Comparison of ENCODE assay signal across 8 cellular contexts in genomic region chr1:116737020-116737854, GRCh38. TPM values are rescaled to one million over a fixed set of nuclear protein-coding genes. Genes with fewer than 3 reads are reported as not detected.
A peak's percentile ranks its signal among the peaks of the same experiment; 100 is the strongest.
DNase-seq lines count a peak whose midpoint lies in the region; ATAC-seq, FAIRE-seq and TF ChIP-seq lines count a peak whose summit lies in the region.

No MANE protein-coding gene starts in this region.

- TF ChIP-seq POLR2A in GM15510 (IDR thresholded peaks at IDR 0.05; ENCODE audit: borderline replicate concordance, extremely low read depth, insufficient read length) (peak; percentile 15), H1 (IDR thresholded peaks at IDR 0.05; ENCODE audit: control extremely low read depth in 1 of 2, low read depth in 2 of 2, low read length in 2 of 2) (no peak)

- peaks cover 6 to 10% of the 10 kb centered on the region in 2 experiments; a peak in 2 of 4 replicates for H3K9me3 ChIP-seq in H1 (ENCODE audit: insufficient read depth in 2 of 2, low read depth in 1 of 2, low read length in 1 of 2)

- H3K36me3 Mint-ChIP-seq in activated CD8-positive, alpha-beta T cell treated with anti-CD3 and anti-CD28 coated beads, Interleukin-2, amount 10 ng/mL, durations not matched to agents 7 days and 5 days (ENCODE audit: low read depth), result peaks cover 17% of the 10 kb centered on the region
- no peaks in the 10 kb centered on the region for H3K36me3 Mint-ChIP-seq in stimulated activated memory B cell treated with anti-CD40 and anti-IgM and Interleukin-4, amounts not matched to agents 10 μg/mL and 1 μg/mL and 100 μg/mL, for 72 hours

- peak; percentile 97 for TF ChIP-seq RAD21 in H1 (IDR thresholded peaks at IDR 0.05 in 1 of 2, conservative IDR thresholded peaks at IDR 0.05 in 1 of 2; ENCODE audit: low read depth in 2 of 2, low read length in 2 of 2)

- CTCF ChIA-PET in activated CD8-positive, alpha-beta T cell treated with anti-CD3 and anti-CD28 coated beads, Interleukin-2, amount 10 ng/mL, durations not matched to agents 7 days and 5 days (lab: Charles Lee), result interaction anchor here (0.6 to 4.4 kb wide), 49 partner anchors 10 to 322 kb away, joined by 3 to 176 read pairs (median 4); partner anchors contain the start of genes CD2 and TTF2
- CTCF ChIA-PET in H1 (lab: Charles Lee; ENCODE audit: partially characterized antibody), result interaction anchor here (0.6 to 4.8 kb wide), 46 partner anchors 11 to 858 kb away, joined by 3 to 79 read pairs (median 4); partner anchors contain the start of gene TTF2

- peaks cover 61% of the 10 kb centered on the region for H3K4me1 Mint-ChIP-seq in activated CD8-positive, alpha-beta T cell treated with anti-CD3 and anti-CD28 coated beads, Interleukin-2, amount 10 ng/mL, durations not matched to agents 7 days and 5 days (ENCODE audit: low read depth)
- H3K4me1 Mint-ChIP-seq in stimulated activated memory B cell treated with anti-CD40 and anti-IgM and Interleukin-4, amounts not matched to agents 10 μg/mL and 1 μg/mL and 100 μg/mL, for 72 hours, result peaks cover 48% of the 10 kb centered on the region

- H3K4me1 ChIP-seq in H1 (replicated peaks in 1 of 4; ENCODE audit: control insufficient read depth in 3 of 4, insufficient read depth in 4 of 4, low read length in 3 of 4), result no peaks in the 10 kb centered on the region

- no peaks in the 10 kb centered on the region for H3K23me2 ChIP-seq in H1 (ENCODE audit: low read depth, low read length)

- H3K9ac ChIP-seq in H1 (replicated peaks in 1 of 4; ENCODE audit: extremely low read depth in 1 of 4, low read depth in 3 of 4, low read length in 3 of 4), result no peak overlapping the region

- H3K4ac ChIP-seq in H1 (replicated peaks; ENCODE audit: insufficient read length, low read depth, low read length), result no peak overlapping the region

- no peak overlapping the region for H4K91ac ChIP-seq in H1 (replicated peaks; ENCODE audit: insufficient read length, low read length)

- no peaks in the 10 kb centered on the region for H3K27me3 Mint-ChIP-seq in activated CD8-positive, alpha-beta T cell treated with anti-CD3 and anti-CD28 coated beads, Interleukin-2, amount 10 ng/mL, durations not matched to agents 7 days and 5 days (ENCODE audit: low read depth)
- H3K27me3 Mint-ChIP-seq in stimulated activated memory B cell treated with anti-CD40 and anti-IgM and Interleukin-4, amounts not matched to agents 10 μg/mL and 1 μg/mL and 100 μg/mL, for 72 hours, result no peaks in the 10 kb centered on the region

- H3K4me2 ChIP-seq in H1 (ENCODE audit: insufficient read depth in 1 of 2, low read depth in 2 of 2, low read length in 2 of 2), result no peak overlapping the region

- no peaks in the 10 kb centered on the region for H3K36me3 ChIP-seq in H1 (ENCODE audit: control insufficient read depth in 2 of 4, insufficient read depth in 4 of 4, low read length in 3 of 4)

- no peak overlapping the region for H2AK5ac ChIP-seq in H1 (ENCODE audit: low read depth, low read length)

- no peaks in the 10 kb centered on the region for H4K20me1 ChIP-seq in H1 (replicated peaks in 1 of 2; ENCODE audit: control insufficient read depth in 1 of 2, insufficient read depth in 2 of 2, low read length in 2 of 2)

- peak overlapping the region; percentile 97 for H3K27ac Mint-ChIP-seq in activated CD8-positive, alpha-beta T cell treated with anti-CD3 and anti-CD28 coated beads, Interleukin-2, amount 10 ng/mL, durations not matched to agents 7 days and 5 days
- H3K27ac Mint-ChIP-seq in stimulated activated memory B cell treated with anti-CD40 and anti-IgM and Interleukin-4, amounts not matched to agents 10 μg/mL and 1 μg/mL and 100 μg/mL, for 72 hours, result peak overlapping the region; percentile 79

- H3K79me2 ChIP-seq in H1 (ENCODE audit: control insufficient read depth in 1 of 2, insufficient read depth in 2 of 2, low read length in 2 of 2), result no peaks in the 10 kb centered on the region

- H3K79me1 ChIP-seq in H1 (ENCODE audit: low read depth, low read length), result no peaks in the 10 kb centered on the region

- peak; percentile 20 for DNase-seq in NCI-H748 treated with DMSO at 0.1 percent for 48 hours (lab: John Stamatoyannopoulos, UW)
- peak; percentile 87 for DNase-seq in activated CD8-positive, alpha-beta T cell treated with anti-CD3 and anti-CD28 coated beads, Interleukin-2, amount 10 ng/mL, durations not matched to agents 7 days and 5 days
- peak; percentile 31 to 68 for DNase-seq in H1 (ENCODE audit: low read depth in 1 of 2, low spot score in 2 of 2)
- DNase-seq in myocyte (ENCODE audit: low read depth), result peak; percentile 66

- H3K4me3 ChIP-seq in H1 (ENCODE audit: extremely low read depth in 1 of 4, insufficient read depth in 2 of 4, low read depth in 3 of 4, low read length in 4 of 4), result no peak overlapping the region

- H2BK5ac ChIP-seq in H1 (ENCODE audit: low read depth, low read length), result no peak overlapping the region

- H3K27me3 ChIP-seq in H1 (replicated peaks in 1 of 4; ENCODE audit: control insufficient read depth in 3 of 4, extremely low read depth in 1 of 4, insufficient read depth in 3 of 4, low read length in 3 of 4), result peaks cover 0 to 2% (median 0%) of the 10 kb centered on the region in 4 experiments; a peak in 1 of 7 replicates

- peak; percentile 40 for ATAC-seq in HG03280 (IDR thresholded peaks at IDR 0.05; ENCODE audit: unreplicated experiment)
- peak; percentile 49 for ATAC-seq in activated CD8-positive, alpha-beta T cell treated with anti-CD3 and anti-CD28 coated beads, Interleukin-2, amount 10 ng/mL, durations not matched to agents 7 days and 5 days
- ATAC-seq in stimulated activated memory B cell treated with anti-CD40 and anti-IgM and Interleukin-4, amounts not matched to agents 10 μg/mL and 1 μg/mL and 100 μg/mL, for 72 hours, result peak; percentile 70

- no peak overlapping the region for H2BK12ac ChIP-seq in H1 (ENCODE audit: low read depth, low read length)

- no peak for TF ChIP-seq EP300 in H1 (IDR thresholded peaks at IDR 0.05; ENCODE audit: borderline replicate concordance in 1 of 2, low read depth in 2 of 2, low read length in 2 of 2)

- no peak overlapping the region for H3K14ac ChIP-seq in H1 (ENCODE audit: insufficient read length)

- no peaks in the 10 kb centered on the region for H3K9me3 Mint-ChIP-seq in activated CD8-positive, alpha-beta T cell treated with anti-CD3 and anti-CD28 coated beads, Interleukin-2, amount 10 ng/mL, durations not matched to agents 7 days and 5 days (ENCODE audit: insufficient read depth)
- peaks cover 3% of the 10 kb centered on the region for H3K9me3 Mint-ChIP-seq in stimulated activated memory B cell treated with anti-CD40 and anti-IgM and Interleukin-4, amounts not matched to agents 10 μg/mL and 1 μg/mL and 100 μg/mL, for 72 hours

- H2BK20ac ChIP-seq in H1 (ENCODE audit: low read length), result no peak overlapping the region

- H3K23ac ChIP-seq in H1 (ENCODE audit: insufficient read length), result no peak overlapping the region

- H4K5ac ChIP-seq in H1 (ENCODE audit: insufficient read length, low read depth, low read length), result no peak overlapping the region

- FAIRE-seq in H1 (lab: Jason Lieb, UNC), result peak; percentile 82

- no peak overlapping the region for H2BK15ac ChIP-seq in H1 (ENCODE audit: low read length)

- POLR2A ChIA-PET in activated CD8-positive, alpha-beta T cell treated with anti-CD3 and anti-CD28 coated beads, Interleukin-2, amount 10 ng/mL, durations not matched to agents 7 days and 5 days (lab: Charles Lee), result interaction anchor here (0.6 to 8.0 kb wide), 15 partner anchors 9 to 323 kb away, joined by 3 to 548 read pairs (median 7); partner anchors contain the start of genes CD2 and TTF2
- POLR2A ChIA-PET in H1 (lab: Charles Lee; ENCODE audit: partially characterized antibody), result interaction anchor here (1.3 kb wide), 1 partner anchor 323 kb away, joined by 4 read pairs; the partner anchor contains the start of gene TTF2

- no peak overlapping the region for H3K56ac ChIP-seq in H1 (replicated peaks; ENCODE audit: insufficient read length, low read depth, low read length)

- peak; percentile 90 for TF ChIP-seq CTCF in 22Rv1 (IDR thresholded peaks at IDR 0.05)
- peak; percentile 85 to 90 (median 89) for TF ChIP-seq CTCF in H1 (IDR thresholded peaks at IDR 0.05; ENCODE audit: control extremely low read depth in 1 of 3, insufficient read depth in 1 of 3, low read depth in 1 of 3, low read length in 3 of 3)

- H4K8ac ChIP-seq in H1 (ENCODE audit: extremely low read depth, insufficient read depth, low read length), result no peak overlapping the region

- H3K4me3 Mint-ChIP-seq in activated CD8-positive, alpha-beta T cell treated with anti-CD3 and anti-CD28 coated beads, Interleukin-2, amount 10 ng/mL, durations not matched to agents 7 days and 5 days, result peak overlapping the region; percentile 71
- H3K4me3 Mint-ChIP-seq in stimulated activated memory B cell treated with anti-CD40 and anti-IgM and Interleukin-4, amounts not matched to agents 10 μg/mL and 1 μg/mL and 100 μg/mL, for 72 hours, result peak overlapping the region; percentile 9

- H3K18ac ChIP-seq in H1 (ENCODE audit: extremely low read depth, low read length), result no peak overlapping the region

- no peak overlapping the region for H2BK120ac ChIP-seq in H1 (replicated peaks; ENCODE audit: low read depth, low read length)

- 0 out of 2 replicates have a peak overlapping the region, but pooled peaks have one; percentile 59 for H2AFZ ChIP-seq in H1 (ENCODE audit: low read length)

- no peak overlapping the region for H3K27ac ChIP-seq in 22Rv1
- H3K27ac ChIP-seq in H1 (ENCODE audit: low read depth, low read length), result no peak overlapping the region

- 63% methylated on average over 8 of the region's 8 CpGs; no CpG with 5 or more reads in 1 of the 2 experiments for WGBS in H1 (ENCODE audit: extremely low coverage in 1 of 2, insufficient coverage in 1 of 2, insufficient read length in 1 of 2, insufficient replicate concordance in 2 of 2, low coverage in 1 of 2, low lambda C conversion rate in 2 of 2, missing lambda C conversion rate in 1 of 2), 2 experiments

TF ChIP-seq in H1, 55 proteins besides CTCF, POLR2A, EP300 and RAD21 (continues in another document):
- no peak for TF ChIP-seq CREB1 (IDR thresholded peaks at IDR 0.05)
- no peak for TF ChIP-seq HDAC6 (IDR thresholded peaks at IDR 0.05; ENCODE audit: low read depth, low read length)
- TF ChIP-seq RFX5 (IDR thresholded peaks at IDR 0.05; ENCODE audit: borderline replicate concordance, low read depth, low read length), result no peak
- no peak for TF ChIP-seq PHF8 (conservative IDR thresholded peaks at IDR 0.05; ENCODE audit: low read depth, low read length)

RNA-seq across cellular contexts. Expression of gene CD2, which starts 17.0 kb away (rescaled TPM):
- 100 to 1,000 TPM; 186 to 189 TPM for total RNA-seq in activated CD8-positive, alpha-beta T cell treated with anti-CD3 and anti-CD28 coated beads, Interleukin-2, amount 10 ng/mL, durations not matched to agents 7 days and 5 days
- total RNA-seq in H1 (2021; fragmentation: NEBNext Ultra II Directional; extraction: Animal tissue kit (Norgen Biotek cat#: 25700)), result not detected in 2 replicates
- polyA plus RNA-seq in H1 (2011; rRNA removed), result not detected in 2 replicates
- not detected for polyA plus RNA-seq in H1 (2011; cell fraction: cytosol; rRNA removed)
- polyA plus RNA-seq in H1 (2011; cell fraction: nucleus; rRNA removed), result not detected
- polyA plus RNA-seq in H1 (2012, experiment 1 of 2), result not detected in 4 replicates
- polyA plus RNA-seq in H1 (2012, experiment 2 of 2), result not detected
- polyA plus RNA-seq in H1 (2013, experiment 1 of 2), result not detected
- polyA plus RNA-seq in H1 (2013, experiment 2 of 2), result not detected
- not detected in 2 replicates for polyA minus RNA-seq in H1 (2011; rRNA and poly(A)+ RNA removed)
- polyA minus RNA-seq in H1 (2011; cell fraction: cytosol; rRNA and poly(A)+ RNA removed), result not detected
- polyA minus RNA-seq in H1 (2011; cell fraction: nucleus; rRNA and poly(A)+ RNA removed), result not detected
- not detected in 2 replicates for total RNA-seq in myocyte
- not detected for polyA plus RNA-seq in myocyte (2012)

Comparison
In these comparisons a context has a peak if more than half of its experiments do, and no peak if none do; other contexts are left out.
1. DNase-seq: peak in every context shown above with its lines; median percentile 87 in activated CD8-positive, alpha-beta T cell treated with anti-CD3 and anti-CD28 coated beads, Interleukin-2, amount 10 ng/mL, durations not matched to agents 7 days and 5 days; 66 in myocyte; 50 in H1; 20 in NCI-H748 treated with DMSO at 0.1 percent for 48 hours.
2. RNA of gene CD2, which starts 17.0 kb away (total RNA-seq): 186 to 189 TPM in activated CD8-positive, alpha-beta T cell treated with anti-CD3 and anti-CD28 coated beads, Interleukin-2, amount 10 ng/mL, durations not matched to agents 7 days and 5 days; not detected in H1 and not detected in myocyte; every median in the first group is over 100 times any median in the second.
3. Peak in every context shown above with its lines, with median percentiles within 50 percentile points of each other: ATAC-seq.